In the genomic region with DNA sequence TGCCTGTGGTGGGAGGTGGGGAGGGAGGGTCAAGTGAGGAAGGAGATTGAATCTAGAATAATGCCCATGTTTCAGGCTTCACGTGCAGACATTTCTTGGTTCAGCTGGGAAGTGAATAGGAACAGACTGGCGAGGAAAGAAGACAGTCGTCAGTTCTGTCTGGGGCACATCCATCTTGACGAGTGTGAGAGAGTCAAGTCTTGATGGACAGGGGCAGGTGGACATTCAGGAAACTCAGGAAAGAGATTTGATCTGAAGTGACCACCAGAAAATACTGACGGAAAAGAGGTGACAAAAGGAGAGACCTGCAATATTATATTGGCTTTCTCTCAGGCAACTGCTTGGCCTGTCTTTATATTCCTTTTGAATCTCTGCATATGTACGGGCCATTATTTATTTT, we compare ENCODE assay signal across 18 cellular contexts.
DNase-seq lines count a peak whose midpoint lies in the region; ATAC-seq, FAIRE-seq and TF ChIP-seq lines count a peak whose summit lies in the region.
"Had no signal": no experiment of that assay in that cellular context is flagged by ENCODE, and none has a peak within 500 bp of the region (broad histone marks: within the 10 kb centered on the region; RNA-seq: fewer than 3 reads in every experiment).

No MANE protein-coding gene starts in this region.

- H3K14ac ChIP-seq in H1 (ENCODE audit: insufficient read length): no peak overlapping the region

- H3K9me3 Mint-ChIP-seq in HFFc6 (peaks cover 9% of the 10 kb centered on the region), MCF 10A (ENCODE audit: unreplicated experiment) (peaks cover 13% of the 10 kb centered on the region)
- no peaks in the 10 kb centered on the region for H3K9me3 Mint-ChIP-seq in activated T-helper 17 cell treated with anti-CD3 and anti-CD28 coated beads, Interleukin-2, amount 50 U/mL, for 72 hours
- H3K9me3 Mint-ChIP-seq: H9 had no signal

- intact Hi-C loops in gastrocnemius medialis (cut with DNase I; ENCODE audit: low total_unique reads): no loop called here
- intact Hi-C loops in body of pancreas (cut with DNase I): no loop called here
- intact Hi-C loops in MCF 10A (cut with micrococcal nuclease): no loop called here

- H3K4me2 ChIP-seq in H1 (ENCODE audit: insufficient read depth in 1 of 2, low read depth in 2 of 2, low read length in 2 of 2): no peak overlapping the region
- H3K4me2 ChIP-seq: BLaER1 had no signal

- H3K4me3 ChIP-seq in H1 (ENCODE audit: extremely low read depth in 1 of 4, insufficient read depth in 2 of 4, low read depth in 3 of 4, low read length in 4 of 4) (no peak overlapping the region), gastrocnemius medialis (peak overlapping the region; percentile 6 to 29 (median 18)), body of pancreas (no peak overlapping the region)
- H3K4me3 ChIP-seq: BLaER1 had no signal

- H3K27me3 ChIP-seq in H1 (replicated peaks in 1 of 4; ENCODE audit: control insufficient read depth in 3 of 4, extremely low read depth in 1 of 4, insufficient read depth in 3 of 4, low read length in 3 of 4) (no peaks in the 10 kb centered on the region), gastrocnemius medialis (no peaks in the 10 kb centered on the region), body of pancreas (no peaks in the 10 kb centered on the region)
- H3K27me3 ChIP-seq: BLaER1 had no signal

- TF ChIP-seq EP300 in H1 (IDR thresholded peaks at IDR 0.05; ENCODE audit: borderline replicate concordance in 1 of 2, low read depth in 2 of 2, low read length in 2 of 2): no peak

- H3K56ac ChIP-seq in H1 (replicated peaks; ENCODE audit: insufficient read length, low read depth, low read length): no peak overlapping the region

- POLR2A ChIA-PET in H1 (lab: Charles Lee; ENCODE audit: partially characterized antibody) (no interaction called here), MCF 10A (lab: Yijun Ruan, JAX) (no interaction called here)

- no peaks in the 10 kb centered on the region; the same call in 1 of the 2 replicates for H3K4me1 Mint-ChIP-seq in HFFc6 (ENCODE audit: low read depth)
- H3K4me1 Mint-ChIP-seq in MCF 10A (ENCODE audit: insufficient read depth, unreplicated experiment): no peaks in the 10 kb centered on the region
- no peaks in the 10 kb centered on the region for H3K4me1 Mint-ChIP-seq in activated T-helper 17 cell treated with anti-CD3 and anti-CD28 coated beads, Interleukin-2, amount 50 U/mL, for 72 hours
- H3K4me1 Mint-ChIP-seq: CD14-positive monocyte, H9 had no signal

- no peaks in the 10 kb centered on the region for H3K79me1 ChIP-seq in H1 (ENCODE audit: low read depth, low read length)

- no peak overlapping the region for H3K23ac ChIP-seq in H1 (ENCODE audit: insufficient read length)

- no TSS peak for BruUV-seq in MCF 10A (replicated peaks; lab: Mats Ljungman, UMichigan)

- no peak overlapping the region for H2AK5ac ChIP-seq in H1 (ENCODE audit: low read depth, low read length)

- in situ Hi-C loops in gastrocnemius medialis (cut with MboI; ENCODE audit: low sequenced_read_pairs in 4 of 4): no loop called here

- peak overlapping the region; percentile 54; the same call in 1 of the 2 replicates for H2AFZ ChIP-seq in H1 (ENCODE audit: low read length)

- no peak overlapping the region for H3K9ac ChIP-seq in H1 (replicated peaks in 1 of 4; ENCODE audit: extremely low read depth in 1 of 4, low read depth in 3 of 4, low read length in 3 of 4)
- H3K9ac ChIP-seq: BLaER1 had no signal

- H3K4me3 Mint-ChIP-seq in HFFc6 (peak overlapping the region; percentile 34; the same call in 1 of the 2 replicates), MCF 10A (ENCODE audit: unreplicated experiment) (no peak overlapping the region)
- no peak overlapping the region for H3K4me3 Mint-ChIP-seq in activated T-helper 17 cell treated with anti-CD3 and anti-CD28 coated beads, Interleukin-2, amount 50 U/mL, for 72 hours
- H3K4me3 Mint-ChIP-seq: CD14-positive monocyte; CD4-positive, alpha-beta memory T cell; H9 had no signal

- H3K4me1 ChIP-seq in H1 (replicated peaks in 1 of 4; ENCODE audit: control insufficient read depth in 3 of 4, insufficient read depth in 4 of 4, low read length in 3 of 4) (no peaks in the 10 kb centered on the region), gastrocnemius medialis (peaks cover 8 to 22% of the 10 kb centered on the region in 2 donors), body of pancreas (no peaks in the 10 kb centered on the region)

- H2BK12ac ChIP-seq in H1 (ENCODE audit: low read depth, low read length): no peak overlapping the region

- DNase-seq in HFFc6 (no peak), H1 (ENCODE audit: low read depth in 1 of 2, low spot score in 2 of 2) (no peak), gastrocnemius medialis (peak in 1 of 2 donors; percentile 40), NCI-H510A (lab: John Stamatoyannopoulos, UW) (no peak), body of pancreas (no peak), MCF 10A (ENCODE audit: unreplicated experiment) (no peak)
- DNase-seq: 8988T; CD4-positive, alpha-beta memory T cell; DMS153; DMS79; GDM1; GOT3; H9 had no signal

- TF ChIP-seq POLR2A in H1 (IDR thresholded peaks at IDR 0.05; ENCODE audit: control extremely low read depth in 1 of 2, low read depth in 2 of 2, low read length in 2 of 2) (no peak), gastrocnemius medialis (IDR thresholded peaks at IDR 0.05) (no peak), body of pancreas (IDR thresholded peaks at IDR 0.05) (no peak)

- no peak for FAIRE-seq in H1 (lab: Jason Lieb, UNC)
- FAIRE-seq: GM12892, GM18507 had no signal

- peaks cover 3% of the 10 kb centered on the region; the same call in 1 of the 2 replicates for H3K27me3 Mint-ChIP-seq in HFFc6 (ENCODE audit: insufficient read depth)
- no peaks in the 10 kb centered on the region for H3K27me3 Mint-ChIP-seq in MCF 10A (ENCODE audit: insufficient read depth, unreplicated experiment)
- peaks cover 3% of the 10 kb centered on the region for H3K27me3 Mint-ChIP-seq in activated T-helper 17 cell treated with anti-CD3 and anti-CD28 coated beads, Interleukin-2, amount 50 U/mL, for 72 hours
- H3K27me3 Mint-ChIP-seq: CD4-positive, alpha-beta memory T cell had no signal

- H3K23me2 ChIP-seq in H1 (ENCODE audit: low read depth, low read length): no peaks in the 10 kb centered on the region

- H3K4ac ChIP-seq in H1 (replicated peaks; ENCODE audit: insufficient read length, low read depth, low read length): no peak overlapping the region

- no peak overlapping the region for H3K27ac ChIP-seq in H1 (ENCODE audit: low read depth, low read length)
- H3K27ac ChIP-seq in gastrocnemius medialis: peak overlapping the region; percentile 11 to 78 (median 47)
- H3K27ac ChIP-seq in body of pancreas: no peak overlapping the region
- H3K27ac ChIP-seq: BLaER1 had no signal

- 94% methylated on average over 6 of the region's 6 CpGs; no CpG with 5 or more reads in 1 of the 2 experiments for WGBS in H1 (ENCODE audit: extremely low coverage in 1 of 2, insufficient coverage in 1 of 2, insufficient read length in 1 of 2, insufficient replicate concordance in 2 of 2, low coverage in 1 of 2, low lambda C conversion rate in 2 of 2, missing lambda C conversion rate in 1 of 2), 2 experiments
- 63 to 72% methylated on average over 6 of the region's 6 CpGs for WGBS in body of pancreas, 2 donors

- no peak overlapping the region for H3K18ac ChIP-seq in H1 (ENCODE audit: extremely low read depth, low read length)

- H4K8ac ChIP-seq in H1 (ENCODE audit: extremely low read depth, insufficient read depth, low read length): no peak overlapping the region

- H4K91ac ChIP-seq in H1 (replicated peaks; ENCODE audit: insufficient read length, low read length): no peak overlapping the region

- H4K5ac ChIP-seq in H1 (ENCODE audit: insufficient read length, low read depth, low read length): no peak overlapping the region

- no peaks in the 10 kb centered on the region for H4K20me1 ChIP-seq in H1 (replicated peaks in 1 of 2; ENCODE audit: control insufficient read depth in 1 of 2, insufficient read depth in 2 of 2, low read length in 2 of 2)
- H4K20me1 ChIP-seq: BLaER1 had no signal

- H3K36me3 ChIP-seq in H1 (ENCODE audit: control insufficient read depth in 2 of 4, insufficient read depth in 4 of 4, low read length in 3 of 4) (no peaks in the 10 kb centered on the region), gastrocnemius medialis (no peaks in the 10 kb centered on the region), body of pancreas (replicated peaks in 1 of 2; ENCODE audit: insufficient read depth in 1 of 2, low read depth in 2 of 2) (no peaks in the 10 kb centered on the region)
- H3K36me3 ChIP-seq: BLaER1 had no signal

- no peak for TF ChIP-seq RAD21 in H1 (IDR thresholded peaks at IDR 0.05 in 1 of 2, conservative IDR thresholded peaks at IDR 0.05 in 1 of 2; ENCODE audit: low read depth in 2 of 2, low read length in 2 of 2)

- ATAC-seq in gastrocnemius medialis: peak; percentile 42 to 81
- no peak for ATAC-seq in body of pancreas
- no peak for ATAC-seq in activated T-helper 17 cell treated with anti-CD3 and anti-CD28 coated beads, Interleukin-2, amount 50 U/mL, for 72 hours (replicated peaks)

- H3K79me2 ChIP-seq in H1 (ENCODE audit: control insufficient read depth in 1 of 2, insufficient read depth in 2 of 2, low read length in 2 of 2): no peaks in the 10 kb centered on the region

- TF ChIP-seq CTCF in HFFc6 (IDR thresholded peaks at IDR 0.05) (no peak), H1 (IDR thresholded peaks at IDR 0.05; ENCODE audit: control extremely low read depth in 1 of 3, insufficient read depth in 1 of 3, low read depth in 1 of 3, low read length in 3 of 3) (no peak), gastrocnemius medialis (IDR thresholded peaks at IDR 0.05 in 4 of 5, conservative IDR thresholded peaks at IDR 0.05 in 1 of 5) (no peak), body of pancreas (IDR thresholded peaks at IDR 0.05) (no peak), MCF 10A (IDR thresholded peaks at IDR 0.05; ENCODE audit: unreplicated experiment) (no peak)

- H2BK20ac ChIP-seq in H1 (ENCODE audit: low read length): no peak overlapping the region

- H3K27ac Mint-ChIP-seq in HFFc6 (no peak overlapping the region), MCF 10A (ENCODE audit: low read depth, unreplicated experiment) (no peak overlapping the region)
- no peak overlapping the region for H3K27ac Mint-ChIP-seq in activated T-helper 17 cell treated with anti-CD3 and anti-CD28 coated beads, Interleukin-2, amount 50 U/mL, for 72 hours
- H3K27ac Mint-ChIP-seq: CD14-positive monocyte; CD4-positive, alpha-beta memory T cell; H9 had no signal

- no peak overlapping the region for H2BK120ac ChIP-seq in H1 (replicated peaks; ENCODE audit: low read depth, low read length)

- H2BK15ac ChIP-seq in H1 (ENCODE audit: low read length): no peak overlapping the region

- CTCF ChIA-PET in H1 (lab: Charles Lee; ENCODE audit: partially characterized antibody) (no interaction called here), MCF 10A (lab: Yijun Ruan, JAX) (no interaction called here)

- H3K9me3 ChIP-seq in H1 (ENCODE audit: insufficient read depth in 2 of 2, low read depth in 1 of 2, low read length in 1 of 2) (no peaks in the 10 kb centered on the region), gastrocnemius medialis (no peaks in the 10 kb centered on the region), body of pancreas (no peaks in the 10 kb centered on the region)
- H3K9me3 ChIP-seq: BLaER1 had no signal

- H2BK5ac ChIP-seq in H1 (ENCODE audit: low read depth, low read length): no peak overlapping the region

- H3K36me3 Mint-ChIP-seq in HFFc6 (ENCODE audit: low read depth) (no peaks in the 10 kb centered on the region), MCF 10A (ENCODE audit: insufficient read depth, unreplicated experiment) (no peaks in the 10 kb centered on the region)
- H3K36me3 Mint-ChIP-seq in activated T-helper 17 cell treated with anti-CD3 and anti-CD28 coated beads, Interleukin-2, amount 50 U/mL, for 72 hours (ENCODE audit: low read depth): no peaks in the 10 kb centered on the region
- H3K36me3 Mint-ChIP-seq: CD14-positive monocyte had no signal

Comparison
In these comparisons a context has a peak if more than half of its experiments do, and no peak if none do; other contexts are left out.
1. H3K27ac ChIP-seq: peak in gastrocnemius medialis (4 of 4); none in H1 (single experiment) and body of pancreas (0 of 4).
2. H3K4me3 ChIP-seq: peak in gastrocnemius medialis (4 of 4); none in H1 (0 of 4) and body of pancreas (0 of 2).
3. ATAC-seq: peak in gastrocnemius medialis (2 of 2); none in body of pancreas (single experiment) and activated T-helper 17 cell treated with anti-CD3 and anti-CD28 coated beads, Interleukin-2, amount 50 U/mL, for 72 hours (single experiment).